Comparison of ENCODE assay signal across 1 cellular context in genomic region chr18:604771-605170, GRCh38.
TF ChIP-seq lines count a peak whose summit lies in the region.

No MANE protein-coding gene starts in this region.

TF ChIP-seq in K562, 482 proteins besides CTCF, POLR2A, EP300 and RAD21 (continued from another document):
- TF ChIP-seq ZNF592 (IDR thresholded peaks at IDR 0.05) = peak; percentile 41; the same call in 1 of the 2 replicates
